Comparison of ENCODE assay signal across 13 cellular contexts in the genomic region with DNA sequence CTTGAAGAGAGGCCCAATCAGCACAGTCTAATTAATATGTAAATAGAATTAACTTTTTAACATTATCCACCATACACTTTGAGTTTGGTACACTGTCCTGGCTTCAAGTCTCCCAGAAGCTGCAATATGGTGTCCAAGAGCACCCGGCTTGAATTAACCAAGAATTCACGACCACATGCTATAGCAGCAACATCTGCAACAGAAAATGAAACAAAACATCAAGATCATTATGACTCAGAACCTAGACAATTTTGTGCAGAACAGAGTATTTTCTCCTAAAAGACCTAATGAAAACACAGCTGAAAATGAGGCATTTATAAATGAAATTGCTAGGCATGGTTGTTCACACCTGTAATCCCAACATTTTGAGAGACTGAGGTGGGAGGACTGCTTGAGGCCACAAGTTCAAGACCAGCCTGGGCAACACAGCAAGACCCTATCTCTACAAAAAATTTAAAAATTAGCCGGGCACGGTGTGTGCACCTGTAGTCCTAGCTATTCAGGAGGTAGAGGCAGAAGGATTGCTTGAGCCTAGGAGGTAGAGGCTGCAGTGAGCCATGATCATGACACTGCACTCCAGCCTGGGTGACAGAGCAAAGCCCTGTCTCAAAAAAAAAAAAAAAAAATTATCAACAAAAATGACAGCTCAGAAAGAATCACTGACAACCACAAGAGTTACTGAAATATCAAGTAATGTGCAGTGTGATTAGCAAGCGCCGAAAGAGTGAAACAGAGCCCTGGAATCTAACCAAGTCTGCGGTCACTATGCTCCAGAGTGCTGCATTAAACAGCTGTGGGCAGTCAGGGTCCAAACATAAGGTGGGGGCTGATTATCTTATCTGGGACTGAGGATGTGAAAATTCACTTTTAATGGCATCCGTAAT. TPM values are rescaled to one million over a fixed set of nuclear protein-coding genes. Genes with fewer than 3 reads are reported as not detected.
DNase-seq lines count a peak whose midpoint lies in the region; ATAC-seq and TF ChIP-seq lines count a peak whose summit lies in the region.
"Had no signal": no experiment of that assay in that cellular context is flagged by ENCODE, and none has a peak within 500 bp of the region (broad histone marks: within the 10 kb centered on the region; RNA-seq: fewer than 3 reads in every experiment).

No MANE protein-coding gene starts in this region.

- H3K9me3 Mint-ChIP-seq in activated T-helper 17 cell treated with anti-CD3 and anti-CD28 coated beads, Interleukin-2, amount 50 U/mL, for 72 hours, result no peaks in the 10 kb centered on the region
- H3K9me3 Mint-ChIP-seq: activated naive CD8-positive, alpha-beta T cell treated with anti-CD3 and anti-CD28 coated beads, Interleukin-2, amount 10 ng/mL, durations not matched to agents 7 days and 5 days; nephron progenitor cell had no signal

- no peaks in the 10 kb centered on the region for H3K36me3 Mint-ChIP-seq in activated T-helper 17 cell treated with anti-CD3 and anti-CD28 coated beads, Interleukin-2, amount 50 U/mL, for 72 hours (ENCODE audit: low read depth)
- H3K36me3 Mint-ChIP-seq: activated naive CD8-positive, alpha-beta T cell treated with anti-CD3 and anti-CD28 coated beads, Interleukin-2, amount 10 ng/mL, durations not matched to agents 7 days and 5 days had no signal

- H3K27me3 ChIP-seq in H7 (ENCODE audit: control insufficient read depth, insufficient read depth, low read length) (no peaks in the 10 kb centered on the region), MG63 (no peaks in the 10 kb centered on the region)

- no peak overlapping the region for H3K4me3 Mint-ChIP-seq in activated T-helper 17 cell treated with anti-CD3 and anti-CD28 coated beads, Interleukin-2, amount 50 U/mL, for 72 hours
- H3K4me3 Mint-ChIP-seq: activated naive CD8-positive, alpha-beta T cell treated with anti-CD3 and anti-CD28 coated beads, Interleukin-2, amount 10 ng/mL, durations not matched to agents 7 days and 5 days; nephron progenitor cell had no signal

- DNase-seq in GM10266 (ENCODE audit: extremely low spot score) (peak; percentile 59), HCEC 1CT (peak; percentile 54), iris pigment epithelial cell (ENCODE audit: low read depth) (peak; percentile 56), H7 (no peak), MG63 (no peak)
- no peak for DNase-seq in NK-92 treated with Interleukin-12 subunit alpha and Interleukin-12 subunit beta, amount 100 ng/mL, for 24 hours (lab: John Stamatoyannopoulos, UW)
- DNase-seq: activated CD8-positive, alpha-beta memory T cell treated with anti-CD3 and anti-CD28 coated beads, Interleukin-2, amount 50 U/mL, for 48 hours; activated naive CD8-positive, alpha-beta T cell treated with anti-CD3 and anti-CD28 coated beads, Interleukin-2, amount 10 ng/mL, durations not matched to agents 7 days and 5 days; NCI-H2107; nephron progenitor cell; retina; stimulated activated CD4-positive, alpha-beta T cell treated with anti-CD3 and anti-CD28 coated beads, Interleukin-4, amount 100 ng/mL, for 1 hour had no signal

- ATAC-seq in activated T-helper 17 cell treated with anti-CD3 and anti-CD28 coated beads, Interleukin-2, amount 50 U/mL, for 72 hours (replicated peaks), result peak; percentile 50

- H3K27ac Mint-ChIP-seq in activated T-helper 17 cell treated with anti-CD3 and anti-CD28 coated beads, Interleukin-2, amount 50 U/mL, for 72 hours, result no peak overlapping the region
- H3K27ac Mint-ChIP-seq: activated naive CD8-positive, alpha-beta T cell treated with anti-CD3 and anti-CD28 coated beads, Interleukin-2, amount 10 ng/mL, durations not matched to agents 7 days and 5 days; nephron progenitor cell had no signal

- no peaks in the 10 kb centered on the region for H3K27me3 Mint-ChIP-seq in activated T-helper 17 cell treated with anti-CD3 and anti-CD28 coated beads, Interleukin-2, amount 50 U/mL, for 72 hours
- H3K27me3 Mint-ChIP-seq: activated naive CD8-positive, alpha-beta T cell treated with anti-CD3 and anti-CD28 coated beads, Interleukin-2, amount 10 ng/mL, durations not matched to agents 7 days and 5 days had no signal

- no peaks in the 10 kb centered on the region for H3K9me3 ChIP-seq in MG63

- H3K36me3 ChIP-seq in H7 (replicated peaks; ENCODE audit: control insufficient read depth, insufficient read depth, low read length) (no peaks in the 10 kb centered on the region), MG63 (no peaks in the 10 kb centered on the region)

- no peak overlapping the region for H3K4me3 ChIP-seq in H7 (ENCODE audit: insufficient read depth, low read depth, low read length)
- no peak overlapping the region for H3K4me3 ChIP-seq in MG63

- H3K4me1 Mint-ChIP-seq in activated T-helper 17 cell treated with anti-CD3 and anti-CD28 coated beads, Interleukin-2, amount 50 U/mL, for 72 hours, result no peaks in the 10 kb centered on the region

- TF ChIP-seq CTCF in GM10266 (IDR thresholded peaks at IDR 0.05; ENCODE audit: control insufficient read depth, insufficient read depth, low read depth, missing control alignments), result no peak

RNA-seq across cellular contexts. Expression of a gene that starts 45.3 kb away (rescaled TPM):
- 1 to 10 TPM in 1 of 2 donors, under 1 TPM in 1; 0.50 to 1.0 TPM for total RNA-seq in activated T-helper 17 cell treated with anti-CD3 and anti-CD28 coated beads, Interleukin-2, amount 50 U/mL, for 72 hours
- 0.52 and 0.85 TPM in 2 replicates for total RNA-seq in H7 (2014; rRNA removed; shearing (Covaris generic))
- 2.4 and 6.4 TPM in 2 replicates for total RNA-seq in MG63 (2014; rRNA removed; shearing (Covaris generic); ENCODE audit: low replicate concordance)

RNA-seq across cellular contexts. Expression of a gene that starts 45.4 kb away (rescaled TPM):
- 10 to 100 TPM; 34.5 to 76.3 TPM for total RNA-seq in activated T-helper 17 cell treated with anti-CD3 and anti-CD28 coated beads, Interleukin-2, amount 50 U/mL, for 72 hours
- total RNA-seq in H7 (2014; rRNA removed; shearing (Covaris generic)), result 63.9 and 70.1 TPM in 2 replicates
- total RNA-seq in MG63 (2014; rRNA removed; shearing (Covaris generic); ENCODE audit: low replicate concordance), result 17.9 and 23.0 TPM in 2 replicates

Comparison
In these comparisons a context has a peak if more than half of its experiments do, and no peak if none do; other contexts are left out.
1. DNase-seq: peak in GM10266 (single experiment), HCEC 1CT (single experiment) and iris pigment epithelial cell (single experiment); none in H7 (single experiment), NK-92 treated with Interleukin-12 subunit alpha and Interleukin-12 subunit beta, amount 100 ng/mL, for 24 hours (single experiment) and MG63 (single experiment).